8 cellular contexts compared by ENCODE assay signal in genomic region chr14:50061664-50062437, GRCh38. TPM values are rescaled to one million over a fixed set of nuclear protein-coding genes. Genes with fewer than 3 reads are reported as not detected.
DNase-seq lines count a peak whose midpoint lies in the region; ATAC-seq, FAIRE-seq and TF ChIP-seq lines count a peak whose summit lies in the region.

No MANE protein-coding gene starts in this region.

- no peak overlapping the region for H2BK15ac ChIP-seq in H9 (ENCODE audit: low read depth, low read length)

- H3K4me1 Mint-ChIP-seq in H9: peaks cover 30 to 34% of the 10 kb centered on the region in 2 experiments
- peaks cover 61 to 88% (median 80%) of the 10 kb centered on the region in 3 donors for H3K4me1 Mint-ChIP-seq in naive B cell

- H3K23ac ChIP-seq in H9 (ENCODE audit: insufficient read length, low read depth, low read length): no peak overlapping the region

- no peak overlapping the region for H3K27ac ChIP-seq in H9 (ENCODE audit: insufficient read length, low read depth, low read length)

- DNase-seq in GM18507 (ENCODE audit: extremely low spot score, insufficient read length, low read depth) (no peak), H9 (no peak), M059J (ENCODE audit: low read depth) (peak; percentile 84), naive B cell (peak; percentile 83), epidermal melanocyte (ENCODE audit: insufficient read length, low spot score) (no peak), OCI-M2 (lab: John Stamatoyannopoulos, UW; ENCODE audit: unreplicated experiment) (no peak)
- DNase-seq in activated CD4-positive, CD25-positive, alpha-beta regulatory T cell treated with anti-CD3 and anti-CD28 coated beads, Interleukin-2, amount 50 U/mL, for 72 hours: peak; percentile 64
- peak; percentile 54 for DNase-seq in effector CD4-positive, alpha-beta T cell

- no peaks in the 10 kb centered on the region for H3K9me3 Mint-ChIP-seq in H9
- no peaks in the 10 kb centered on the region for H3K9me3 Mint-ChIP-seq in naive B cell

- H3K79me1 ChIP-seq in H9 (ENCODE audit: insufficient read depth, low read depth, low read length, poor library complexity, severe bottlenecking): no peaks in the 10 kb centered on the region

- no CpG with 5 or more reads among the region's 11 CpGs for WGBS in H9 (ENCODE audit: extremely low coverage, insufficient read length, low lambda C conversion rate)

- FAIRE-seq in GM18507 (lab: Jason Lieb, UNC): peak; percentile 98

- TF ChIP-seq CTCF in H9 (conservative IDR thresholded peaks at IDR 0.05): no peak

- no peak overlapping the region for H3K4me2 ChIP-seq in H9 (ENCODE audit: insufficient read depth, insufficient read length, low read length)

- no peaks in the 10 kb centered on the region for H3K9me3 ChIP-seq in H9 (ENCODE audit: control insufficient read depth, low read depth, low read length)

- no peaks in the 10 kb centered on the region for H3K27me3 ChIP-seq in H9 (ENCODE audit: insufficient read depth, low read length)

- no peak overlapping the region for H3T11ph ChIP-seq in H9 (ENCODE audit: low read length)

- H2BK5ac ChIP-seq in H9 (ENCODE audit: insufficient read length, low read length): no peak overlapping the region

- H2BK12ac ChIP-seq in H9 (ENCODE audit: insufficient read length, low read depth, low read length): no peak overlapping the region

- H3K4ac ChIP-seq in H9 (ENCODE audit: low read depth, low read length): no peak overlapping the region

- H3K9ac ChIP-seq in H9 (ENCODE audit: extremely low read depth, insufficient read length, low read length): no peak overlapping the region

- no peak overlapping the region for H4K91ac ChIP-seq in H9 (ENCODE audit: insufficient read length, low read depth, low read length)

- H3K27me3 Mint-ChIP-seq in H9 (ENCODE audit: low read depth) (no peaks in the 10 kb centered on the region), naive B cell (no peaks in the 10 kb centered on the region)

- no peak overlapping the region for H2BK120ac ChIP-seq in H9 (ENCODE audit: low read depth, low read length, poor library complexity, severe bottlenecking)

- H4K20me1 ChIP-seq in H9 (ENCODE audit: control insufficient read depth, insufficient read depth, insufficient read length): no peaks in the 10 kb centered on the region

- H3K56ac ChIP-seq in H9 (ENCODE audit: insufficient read length, low read depth, low read length): no peak overlapping the region

- H3K4me3 Mint-ChIP-seq in H9: no peak overlapping the region
- peak overlapping the region; percentile 76 to 93 (median 86) for H3K4me3 Mint-ChIP-seq in naive B cell

- H3K27ac Mint-ChIP-seq in H9: peak overlapping the region in 2 of 3 experiments; percentile 38 to 93; a peak in 4 of 7 replicates
- peak overlapping the region; percentile 95 to 100 (median 98) for H3K27ac Mint-ChIP-seq in naive B cell

- no peak overlapping the region for H2BK20ac ChIP-seq in H9 (ENCODE audit: low read depth, low read length, poor library complexity, severe bottlenecking)

- no peaks in the 10 kb centered on the region for H3K23me2 ChIP-seq in H9 (ENCODE audit: insufficient read length, low read depth, low read length, poor library complexity, severe bottlenecking)

- H3K18ac ChIP-seq in H9 (ENCODE audit: insufficient read length, low read depth, low read length): no peak overlapping the region

- H2AK5ac ChIP-seq in H9 (ENCODE audit: insufficient read length, low read length): no peak overlapping the region

- no peaks in the 10 kb centered on the region for H3K79me2 ChIP-seq in H9 (ENCODE audit: insufficient read depth, low read length)

- peak; percentile 80 to 87 for ATAC-seq in naive B cell (ENCODE audit: low read depth in 2 of 2)

- no peak overlapping the region for H4K5ac ChIP-seq in H9 (ENCODE audit: insufficient read length, low read depth, low read length)

- H3K14ac ChIP-seq in H9 (ENCODE audit: insufficient read depth, low read length): peak overlapping the region; percentile 3; the same call in 1 of the 2 replicates

- H3K36me3 Mint-ChIP-seq in H9 (ENCODE audit: insufficient read depth in 1 of 3, low read depth in 3 of 3) (no peaks in the 10 kb centered on the region; a peak in 1 of 7 replicates), naive B cell (no peaks in the 10 kb centered on the region)

- no peak overlapping the region for H2AFZ ChIP-seq in H9 (ENCODE audit: low read length)

- H3K4me1 ChIP-seq in H9 (ENCODE audit: insufficient read depth, low read length): peaks cover 6% of the 10 kb centered on the region; the same call in 1 of the 2 replicates

- no peak overlapping the region for H4K8ac ChIP-seq in H9 (replicated peaks; ENCODE audit: insufficient read length, low read depth, low read length)

RNA-seq across cellular contexts. Expression of gene VCPKMT, which starts 54.5 kb away (rescaled TPM):
- 13.5 and 13.7 TPM in 2 replicates for total RNA-seq in H9 (2021)
- total RNA-seq in M059J (2014; rRNA removed; shearing (Covaris generic)): 2.1 and 6.8 TPM in 2 replicates
- 10 to 100 TPM; 24.5 to 43.3 (median 36.5) TPM for polyA plus RNA-seq in naive B cell (ENCODE audit: low read depth in 6 of 6)

Comparison
In these comparisons a context has a peak if more than half of its experiments do, and no peak if none do; other contexts are left out.
1. DNase-seq: peak in M059J (single experiment), activated CD4-positive, CD25-positive, alpha-beta regulatory T cell treated with anti-CD3 and anti-CD28 coated beads, Interleukin-2, amount 50 U/mL, for 72 hours (single experiment), effector CD4-positive, alpha-beta T cell (single experiment) and naive B cell (single experiment); none in GM18507 (single experiment), H9 (single experiment), epidermal melanocyte (single experiment) and OCI-M2 (single experiment).
2. H3K4me3 Mint-ChIP-seq: peak in naive B cell (8 of 8); none in H9 (0 of 2).